In the genomic region with DNA sequence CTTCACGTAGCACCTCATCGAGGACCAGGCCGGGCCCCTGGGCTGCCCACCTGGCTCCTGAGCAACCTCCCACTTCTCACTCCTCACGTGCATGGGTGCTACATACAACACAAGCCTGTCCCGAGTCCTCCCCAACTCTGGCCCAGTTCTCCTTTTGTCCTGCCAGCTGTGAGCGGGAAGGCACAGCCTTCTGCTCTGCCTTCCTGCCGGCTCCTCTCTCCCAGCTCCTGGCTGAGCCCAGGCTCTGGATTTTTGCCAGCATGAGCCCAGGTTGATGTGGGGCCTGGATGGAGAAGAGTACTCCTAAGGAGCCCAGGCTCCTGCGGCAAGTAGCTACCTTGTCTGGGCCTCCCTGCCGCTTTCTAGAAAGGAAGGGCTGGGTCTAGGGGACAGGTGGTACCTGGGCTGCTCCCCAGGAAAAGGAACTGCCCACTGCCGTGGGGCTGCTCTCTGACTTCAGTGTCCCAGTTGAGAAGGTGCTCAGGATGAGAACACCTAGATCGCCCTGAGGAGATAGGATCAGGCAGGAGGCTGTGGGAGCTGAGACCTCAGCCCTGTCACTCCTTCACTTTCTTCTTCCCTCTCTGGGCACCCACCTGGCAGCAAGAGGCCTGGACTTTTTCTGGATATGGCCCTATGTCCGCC, we compare ENCODE assay signal across 11 cellular contexts. TPM values are rescaled to one million over a fixed set of nuclear protein-coding genes. Genes with fewer than 3 reads are reported as not detected.
DNase-seq lines count a peak whose midpoint lies in the region; ATAC-seq, FAIRE-seq and TF ChIP-seq lines count a peak whose summit lies in the region.
"Had no signal": no experiment of that assay in that cellular context is flagged by ENCODE, and none has a peak within 500 bp of the region (broad histone marks: within the 10 kb centered on the region; RNA-seq: fewer than 3 reads in every experiment).

No MANE protein-coding gene starts in this region.

- WGBS in suprapubic skin, result 29% methylated on average over 6 of the region's 12 CpGs
- 100% methylated on average over 9 of the region's 12 CpGs for WGBS in HepG2 (ENCODE audit: low lambda C conversion rate)

- no peaks in the 10 kb centered on the region for H3K9me3 Mint-ChIP-seq in WTC11
- no peaks in the 10 kb centered on the region for H3K9me3 Mint-ChIP-seq in activated CD4-positive, alpha-beta T cell treated with anti-CD3 and anti-CD28 coated beads, Interleukin-2, amount 10 ng/mL, durations not matched to agents 7 days and 5 days

- H3K9ac ChIP-seq in keratinocyte (ENCODE audit: control insufficient read depth, extremely low read depth, insufficient read depth, low read length), result no peak overlapping the region
- no peak overlapping the region for H3K9ac ChIP-seq in HepG2 (ENCODE audit: insufficient read depth, low read depth, low read length)

- dilution Hi-C loops in keratinocyte (cut with MboI; ENCODE audit: extremely low pct_ligation_motif_present, low sequenced_read_pairs), result no loop called here

- H3K79me2 ChIP-seq in keratinocyte (ENCODE audit: control insufficient read depth, insufficient read depth, low read length), result no peaks in the 10 kb centered on the region
- no peaks in the 10 kb centered on the region for H3K79me2 ChIP-seq in HepG2 (ENCODE audit: insufficient read depth, low read length)

- H3K9me1 ChIP-seq in keratinocyte (ENCODE audit: control insufficient read depth, extremely low read depth, insufficient read depth, low read length), result no peaks in the 10 kb centered on the region

- H3K27ac ChIP-seq in keratinocyte (ENCODE audit: control insufficient read depth, insufficient read depth, low read length), result no peak overlapping the region
- H3K27ac ChIP-seq in suprapubic skin, result peak overlapping the region; percentile 83
- no peak overlapping the region for H3K27ac ChIP-seq in HepG2 (ENCODE audit: extremely low read length, insufficient read depth, low read length)

- DNase-seq in HFF-Myc (ENCODE audit: extremely low read depth, low read depth) (no peak), WTC11 (ENCODE audit: low spot score) (no peak), keratinocyte (ENCODE audit: low read depth, low spot score) (no peak), suprapubic skin (ENCODE audit: low spot score in 2 of 2) (no peak), HepG2 (ENCODE audit: low spot score) (no peak), mesenteric fat pad (ENCODE audit: low spot score) (no peak), Ammon's horn (ENCODE audit: low spot score) (no peak)
- DNase-seq in activated CD4-positive, alpha-beta T cell treated with anti-CD3 and anti-CD28 coated beads, Interleukin-2, amount 10 ng/mL, durations not matched to agents 7 days and 5 days, result no peak
- DNase-seq: DND-41; stimulated activated CD4-positive, alpha-beta T cell treated with anti-CD3 and anti-CD28 coated beads, Interleukin-4, amount 100 ng/mL, for 24 hours had no signal

- ATAC-seq in WTC11, result no peak
- no peak for ATAC-seq in HepG2

- no peaks in the 10 kb centered on the region for H3K36me3 Mint-ChIP-seq in WTC11
- no peaks in the 10 kb centered on the region for H3K36me3 Mint-ChIP-seq in activated CD4-positive, alpha-beta T cell treated with anti-CD3 and anti-CD28 coated beads, Interleukin-2, amount 10 ng/mL, durations not matched to agents 7 days and 5 days (ENCODE audit: low read depth)

- H3K4me3 ChIP-seq in HFF-Myc (replicated peaks; ENCODE audit: low read depth, low read length) (peak overlapping the region; percentile 15), keratinocyte (ENCODE audit: control insufficient read depth in 2 of 3, extremely low read depth in 1 of 3, insufficient read depth in 2 of 3, low read depth in 1 of 3, low read length in 3 of 3) (no peak overlapping the region), suprapubic skin (no peak overlapping the region), HepG2 (replicated peaks in 1 of 3; ENCODE audit: insufficient read depth in 1 of 3, low read depth in 2 of 3, low read length in 3 of 3) (no peak overlapping the region)
- H3K4me3 ChIP-seq: HAP-1 had no signal

- H3K27me3 Mint-ChIP-seq in WTC11 (ENCODE audit: low read depth), result peaks cover 37% of the 10 kb centered on the region
- no peaks in the 10 kb centered on the region for H3K27me3 Mint-ChIP-seq in activated CD4-positive, alpha-beta T cell treated with anti-CD3 and anti-CD28 coated beads, Interleukin-2, amount 10 ng/mL, durations not matched to agents 7 days and 5 days

- no peak overlapping the region for H3K27ac Mint-ChIP-seq in WTC11
- H3K27ac Mint-ChIP-seq in activated CD4-positive, alpha-beta T cell treated with anti-CD3 and anti-CD28 coated beads, Interleukin-2, amount 10 ng/mL, durations not matched to agents 7 days and 5 days, result no peak overlapping the region

- H4K20me1 ChIP-seq in keratinocyte (ENCODE audit: control insufficient read depth, extremely low read depth, insufficient read depth, low read length), result no peaks in the 10 kb centered on the region
- no peaks in the 10 kb centered on the region for H4K20me1 ChIP-seq in HepG2 (ENCODE audit: insufficient read depth, low read length)

- no TSS peak for BruUV-seq in HepG2 (replicated peaks; lab: Mats Ljungman, UMichigan)

- TF ChIP-seq CTCF in HFF-Myc (IDR thresholded peaks at IDR 0.05; ENCODE audit: low read depth, low read length, missing control alignments) (no peak), WTC11 (IDR thresholded peaks at IDR 0.05) (no peak), keratinocyte (optimal IDR thresholded peaks at IDR 0.05 in 1 of 3, IDR thresholded peaks at IDR 0.05 in 1 of 3, conservative IDR thresholded peaks at IDR 0.05 in 1 of 3; ENCODE audit: extremely low read depth in 1 of 3, insufficient read depth in 2 of 3, low read length in 3 of 3) (no peak), suprapubic skin (IDR thresholded peaks at IDR 0.05) (no peak), HepG2 (CRISPR knock-in tag; IDR thresholded peaks at IDR 0.05) (no peak)

- H2AFZ ChIP-seq in keratinocyte (ENCODE audit: control insufficient read depth, low read length) (no peak overlapping the region), HepG2 (ENCODE audit: low read length) (no peak overlapping the region)

- POLR2A ChIA-PET in WTC11 (lab: Charles Lee), result interaction anchor here (1.6 kb wide), 1 partner anchor 114 kb away, joined by 3 read pairs; no protein-coding TSS in a partner anchor
- POLR2A ChIA-PET in HepG2 (lab: Yijun Ruan, JAX), result no interaction called here
- POLR2A ChIA-PET in activated CD4-positive, alpha-beta T cell treated with anti-CD3 and anti-CD28 coated beads, Interleukin-2, amount 10 ng/mL, durations not matched to agents 7 days and 5 days (lab: Charles Lee), result no interaction called here

- H3K4me1 Mint-ChIP-seq in WTC11, result peaks cover 42% of the 10 kb centered on the region
- no peaks in the 10 kb centered on the region for H3K4me1 Mint-ChIP-seq in activated CD4-positive, alpha-beta T cell treated with anti-CD3 and anti-CD28 coated beads, Interleukin-2, amount 10 ng/mL, durations not matched to agents 7 days and 5 days

- peaks cover 14 to 30% of the 10 kb centered on the region in 2 experiments for H3K36me3 ChIP-seq in keratinocyte (ENCODE audit: control insufficient read depth in 2 of 2, extremely low read depth in 1 of 2, insufficient read depth in 2 of 2, low read length in 2 of 2)
- H3K36me3 ChIP-seq in suprapubic skin, result peaks cover 74% of the 10 kb centered on the region
- peaks cover 13 to 50% of the 10 kb centered on the region in 2 experiments for H3K36me3 ChIP-seq in HepG2 (replicated peaks in 1 of 2; ENCODE audit: control insufficient read depth in 1 of 2, insufficient read depth in 2 of 2, low read length in 2 of 2)
- H3K36me3 ChIP-seq: HAP-1 had no signal

- H3K4me3 Mint-ChIP-seq in WTC11, result no peak overlapping the region
- H3K4me3 Mint-ChIP-seq in activated CD4-positive, alpha-beta T cell treated with anti-CD3 and anti-CD28 coated beads, Interleukin-2, amount 10 ng/mL, durations not matched to agents 7 days and 5 days, result no peak overlapping the region

- TF ChIP-seq RAD21 in HepG2 (CRISPR knock-in tag; IDR thresholded peaks at IDR 0.05), result no peak

- H3K4me1 ChIP-seq in keratinocyte (ENCODE audit: control insufficient read depth, extremely low read depth, insufficient read depth, low read length) (peaks cover 16% of the 10 kb centered on the region), suprapubic skin (peaks cover 60% of the 10 kb centered on the region), HepG2 (ENCODE audit: insufficient read depth, low read length) (peaks cover 11% of the 10 kb centered on the region)
- H3K4me1 ChIP-seq: HAP-1 had no signal

- FAIRE-seq in keratinocyte (lab: Jason Lieb, UNC) (peak; percentile 13), HepG2 (lab: Jason Lieb, UNC) (no peak)

- no peak for TF ChIP-seq EP300 in suprapubic skin (IDR thresholded peaks at IDR 0.05)
- no peak for TF ChIP-seq EP300 in HepG2 (IDR thresholded peaks at IDR 0.05; ENCODE audit: low read depth in 2 of 2, low read length in 2 of 2)
- no peak for TF ChIP-seq EP300 in HepG2 (CRISPR knock-in tag; IDR thresholded peaks at IDR 0.05; ENCODE audit: borderline replicate concordance)

- no peak for TF ChIP-seq POLR2A in suprapubic skin (IDR thresholded peaks at IDR 0.05)
- no peak for TF ChIP-seq POLR2A in HepG2 (IDR thresholded peaks at IDR 0.05; ENCODE audit: insufficient read depth in 1 of 2, low read depth in 2 of 2, low read length in 2 of 2)

- in situ Hi-C loops in HepG2 (cut with HindIII; ENCODE audit: extremely low pct_ligation_motif_present, low pct_unique_long_range_greater_than_20kb), result no loop called here

- intact Hi-C loops in HepG2 (cut with micrococcal nuclease; ENCODE audit: unreplicated experiment), result no loop called here

- CTCF ChIA-PET in WTC11 (lab: Charles Lee) (interaction anchor here (0.6 to 20.5 kb wide), 15 partner anchors 8 to 114 kb away, joined by 3 to 294 read pairs (median 7); no protein-coding TSS in a partner anchor), HepG2 (lab: Yijun Ruan, JAX; ENCODE audit: low intra/inter-chr PET ratio, low total read pairs) (no interaction called here)
- CTCF ChIA-PET in activated CD4-positive, alpha-beta T cell treated with anti-CD3 and anti-CD28 coated beads, Interleukin-2, amount 10 ng/mL, durations not matched to agents 7 days and 5 days (lab: Charles Lee), result interaction anchor here (1.4 to 4.1 kb wide), 3 partner anchors 18 to 114 kb away, joined by 3 to 17 read pairs (median 7); no protein-coding TSS in a partner anchor

- H3K9me3 ChIP-seq in keratinocyte (ENCODE audit: control insufficient read depth, low read depth, low read length), result no peaks in the 10 kb centered on the region
- H3K9me3 ChIP-seq in suprapubic skin, result no peaks in the 10 kb centered on the region
- no peaks in the 10 kb centered on the region for H3K9me3 ChIP-seq in HepG2 (ENCODE audit: low read length)
- H3K9me3 ChIP-seq: HAP-1 had no signal

- H3K4me2 ChIP-seq in keratinocyte (ENCODE audit: control insufficient read depth, extremely low read depth, insufficient read depth, low read depth, low read length) (peak overlapping the region; percentile 22), HepG2 (ENCODE audit: low read depth, low read length) (no peak overlapping the region)

- no peaks in the 10 kb centered on the region for H3K27me3 ChIP-seq in keratinocyte (ENCODE audit: control insufficient read depth, extremely low read depth, insufficient read depth, low read length)
- H3K27me3 ChIP-seq in suprapubic skin, result no peaks in the 10 kb centered on the region
- no peaks in the 10 kb centered on the region for H3K27me3 ChIP-seq in HepG2 (ENCODE audit: control insufficient read depth in 1 of 2, insufficient read depth in 2 of 2, low read length in 2 of 2)

RNA-seq across cellular contexts. Expression of gene LYL1, which starts 23.6 kb away (rescaled TPM):
- total RNA-seq in WTC11 (2021) (0.60 to 1.2 TPM (median 0.66 TPM) in 3 replicates), suprapubic skin (1 to 10 TPM; 1.5 to 2.7 (median 2.2) TPM), HepG2 (2016; rRNA removed; fragmentation: Illumina TruSeq; extraction: Trizol) (0.69 and 0.75 TPM in 2 replicates), mesenteric fat pad (11.5 TPM)
- polyA plus RNA-seq in keratinocyte (0.07 to 0.26 TPM (median 0.13 TPM) in 3 replicates), HepG2 (2011; rRNA removed) (0.72 and 0.92 TPM in 2 replicates)
- polyA plus RNA-seq in keratinocyte (2011; ENCODE audit: low read depth), result 0.35 TPM
- 0.08 and 0.09 TPM in 2 replicates for polyA plus RNA-seq in keratinocyte (2011; cell fraction: cytosol; rRNA removed)
- polyA plus RNA-seq in keratinocyte (2011; cell fraction: nucleus; rRNA removed), result 0.08 and 0.19 TPM in 2 replicates
- polyA plus RNA-seq in keratinocyte (2012; ENCODE audit: low replicate concordance), result 0.10 and 0.50 TPM in 2 replicates
- polyA minus RNA-seq in keratinocyte, result 0.20 TPM in 1 of 3 replicates, not detected in the others
- not detected for polyA minus RNA-seq in keratinocyte (2011; cell fraction: cytosol; rRNA and poly(A)+ RNA removed)
- not detected in 2 replicates for polyA minus RNA-seq in keratinocyte (2011; cell fraction: nucleus; rRNA and poly(A)+ RNA removed)
- total RNA-seq in HepG2 (2016; cell fraction: cytosol; rRNA removed; fragmentation: Illumina TruSeq; extraction: Trizol; ENCODE audit: low read depth), result 0.79 and 0.91 TPM in 2 replicates
- total RNA-seq in HepG2 (2016; cell fraction: insoluble cytoplasmic fraction; rRNA removed; fragmentation: Illumina TruSeq; extraction: Trizol), result 0.40 and 0.97 TPM in 2 replicates
- total RNA-seq in HepG2 (2016; cell fraction: membrane; rRNA removed; fragmentation: Illumina TruSeq; extraction: Trizol), result 0.74 and 0.90 TPM in 2 replicates
- 0.31 and 0.75 TPM in 2 replicates for total RNA-seq in HepG2 (2016; cell fraction: nucleus; rRNA removed; fragmentation: Illumina TruSeq; extraction: Trizol)
- 0.71 and 1.6 TPM in 2 replicates for polyA plus RNA-seq in HepG2 (2011; cell fraction: cytosol; rRNA removed)
- 2.0 and 2.6 TPM in 2 replicates for polyA plus RNA-seq in HepG2 (2011; cell fraction: nucleus; rRNA removed)
- 0.31 and 0.32 TPM in 2 replicates for polyA plus RNA-seq in HepG2 (2012)
- 0.57 and 0.66 TPM in 2 replicates for polyA plus RNA-seq in HepG2 (2016; cell fraction: cytosol; fragmentation: Illumina TruSeq; extraction: Trizol; ENCODE audit: low read depth)
- polyA plus RNA-seq in HepG2 (2016; cell fraction: insoluble cytoplasmic fraction; fragmentation: Illumina TruSeq; extraction: Trizol; ENCODE audit: low read depth), result 0.51 and 0.59 TPM in 2 replicates
- 0.76 and 0.86 TPM in 2 replicates for polyA plus RNA-seq in HepG2 (2016; cell fraction: membrane; fragmentation: Illumina TruSeq; extraction: Trizol; ENCODE audit: low read depth)
- 0.93 and 1.5 TPM in 2 replicates for polyA plus RNA-seq in HepG2 (2016; cell fraction: nucleus; fragmentation: Illumina TruSeq; extraction: Trizol; ENCODE audit: insufficient read depth, low read depth)
- 0.09 and 1.9 TPM in 2 replicates for polyA minus RNA-seq in HepG2 (2011; rRNA and poly(A)+ RNA removed; ENCODE audit: low replicate concordance)
- 0.49 and 0.70 TPM in 2 replicates for polyA minus RNA-seq in HepG2 (2011; cell fraction: cytosol; rRNA and poly(A)+ RNA removed)
- polyA minus RNA-seq in HepG2 (2011; cell fraction: nucleus; rRNA and poly(A)+ RNA removed), result 0.64 and 1.1 TPM in 2 replicates
- total RNA-seq in activated CD4-positive, alpha-beta T cell treated with anti-CD3 and anti-CD28 coated beads, Interleukin-2, amount 10 ng/mL, durations not matched to agents 7 days and 5 days, result 1 to 10 TPM; 2.3 to 2.5 TPM

RNA-seq across cellular contexts. Expression of gene TRMT1, which starts 37.5 kb away (rescaled TPM):
- 84.0 to 106 TPM (median 86.0 TPM) in 3 replicates for total RNA-seq in WTC11 (2021)
- 30.9 to 44.6 TPM (median 34.5 TPM) in 3 replicates for polyA plus RNA-seq in keratinocyte
- 64.5 TPM for polyA plus RNA-seq in keratinocyte (2011; ENCODE audit: low read depth)
- 18.8 and 28.3 TPM in 2 replicates for polyA plus RNA-seq in keratinocyte (2011; cell fraction: cytosol; rRNA removed)
- polyA plus RNA-seq in keratinocyte (2011; cell fraction: nucleus; rRNA removed), result 196 and 219 TPM in 2 replicates
- polyA plus RNA-seq in keratinocyte (2012; ENCODE audit: low replicate concordance), result 32.8 and 38.3 TPM in 2 replicates
- polyA minus RNA-seq in keratinocyte, result 35.2 to 56.0 TPM (median 36.5 TPM) in 3 replicates
- 49.7 TPM for polyA minus RNA-seq in keratinocyte (2011; cell fraction: cytosol; rRNA and poly(A)+ RNA removed)
- polyA minus RNA-seq in keratinocyte (2011; cell fraction: nucleus; rRNA and poly(A)+ RNA removed), result 33.5 and 41.8 TPM in 2 replicates
- 10 to 100 TPM; 35.1 to 46.2 (median 40.6) TPM for total RNA-seq in suprapubic skin
- 27.9 and 44.1 TPM in 2 replicates for total RNA-seq in HepG2 (2016; rRNA removed; fragmentation: Illumina TruSeq; extraction: Trizol)
- total RNA-seq in HepG2 (2016; cell fraction: cytosol; rRNA removed; fragmentation: Illumina TruSeq; extraction: Trizol; ENCODE audit: low read depth), result 9.6 and 11.8 TPM in 2 replicates
- 23.9 and 45.4 TPM in 2 replicates for total RNA-seq in HepG2 (2016; cell fraction: insoluble cytoplasmic fraction; rRNA removed; fragmentation: Illumina TruSeq; extraction: Trizol)
- 14.3 and 15.5 TPM in 2 replicates for total RNA-seq in HepG2 (2016; cell fraction: membrane; rRNA removed; fragmentation: Illumina TruSeq; extraction: Trizol)
- total RNA-seq in HepG2 (2016; cell fraction: nucleus; rRNA removed; fragmentation: Illumina TruSeq; extraction: Trizol), result 55.3 and 60.2 TPM in 2 replicates
- 35.5 and 42.9 TPM in 2 replicates for polyA plus RNA-seq in HepG2 (2011; rRNA removed)
- polyA plus RNA-seq in HepG2 (2011; cell fraction: cytosol; rRNA removed), result 16.0 and 24.0 TPM in 2 replicates
- 421 and 529 TPM in 2 replicates for polyA plus RNA-seq in HepG2 (2011; cell fraction: nucleus; rRNA removed)
- polyA plus RNA-seq in HepG2 (2012), result 22.9 and 29.0 TPM in 2 replicates
- polyA plus RNA-seq in HepG2 (2016; cell fraction: cytosol; fragmentation: Illumina TruSeq; extraction: Trizol; ENCODE audit: low read depth), result 9.7 and 9.9 TPM in 2 replicates
- 24.6 and 27.1 TPM in 2 replicates for polyA plus RNA-seq in HepG2 (2016; cell fraction: insoluble cytoplasmic fraction; fragmentation: Illumina TruSeq; extraction: Trizol; ENCODE audit: low read depth)
- polyA plus RNA-seq in HepG2 (2016; cell fraction: membrane; fragmentation: Illumina TruSeq; extraction: Trizol; ENCODE audit: low read depth), result 10.7 and 11.5 TPM in 2 replicates
- 144 and 171 TPM in 2 replicates for polyA plus RNA-seq in HepG2 (2016; cell fraction: nucleus; fragmentation: Illumina TruSeq; extraction: Trizol; ENCODE audit: insufficient read depth, low read depth)
- 61.2 and 61.3 TPM in 2 replicates for polyA minus RNA-seq in HepG2 (2011; rRNA and poly(A)+ RNA removed; ENCODE audit: low replicate concordance)
- polyA minus RNA-seq in HepG2 (2011; cell fraction: cytosol; rRNA and poly(A)+ RNA removed), result 12.5 and 24.5 TPM in 2 replicates
- 44.6 and 48.9 TPM in 2 replicates for polyA minus RNA-seq in HepG2 (2011; cell fraction: nucleus; rRNA and poly(A)+ RNA removed)
- 33.2 TPM for total RNA-seq in mesenteric fat pad
- total RNA-seq in activated CD4-positive, alpha-beta T cell treated with anti-CD3 and anti-CD28 coated beads, Interleukin-2, amount 10 ng/mL, durations not matched to agents 7 days and 5 days, result 10 to 100 TPM; 44.7 to 58.3 TPM

RNA-seq across cellular contexts. Expression of gene NACC1, which starts 39.0 kb away (rescaled TPM):
- total RNA-seq in WTC11 (2021) (212 to 237 TPM (median 213 TPM) in 3 replicates), suprapubic skin (10 to 100 TPM; 13.4 to 47.6 (median 35.3) TPM), HepG2 (2016; rRNA removed; fragmentation: Illumina TruSeq; extraction: Trizol) (31.8 and 46.7 TPM in 2 replicates), mesenteric fat pad (45.2 TPM)
- polyA plus RNA-seq in keratinocyte (32.9 to 63.2 TPM (median 56.4 TPM) in 3 replicates), HepG2 (2011; rRNA removed) (42.3 and 55.2 TPM in 2 replicates)
- polyA plus RNA-seq in keratinocyte (2011; ENCODE audit: low read depth), result 7.8 TPM
- 65.8 and 136 TPM in 2 replicates for polyA plus RNA-seq in keratinocyte (2011; cell fraction: cytosol; rRNA removed)
- polyA plus RNA-seq in keratinocyte (2011; cell fraction: nucleus; rRNA removed), result 67.5 and 126 TPM in 2 replicates
- 19.0 and 54.1 TPM in 2 replicates for polyA plus RNA-seq in keratinocyte (2012; ENCODE audit: low replicate concordance)
- 57.3 to 123 TPM (median 88.9 TPM) in 3 replicates for polyA minus RNA-seq in keratinocyte
- 190 TPM for polyA minus RNA-seq in keratinocyte (2011; cell fraction: cytosol; rRNA and poly(A)+ RNA removed)
- 58.6 and 62.1 TPM in 2 replicates for polyA minus RNA-seq in keratinocyte (2011; cell fraction: nucleus; rRNA and poly(A)+ RNA removed)
- 6.8 and 8.2 TPM in 2 replicates for total RNA-seq in HepG2 (2016; cell fraction: cytosol; rRNA removed; fragmentation: Illumina TruSeq; extraction: Trizol; ENCODE audit: low read depth)
- total RNA-seq in HepG2 (2016; cell fraction: insoluble cytoplasmic fraction; rRNA removed; fragmentation: Illumina TruSeq; extraction: Trizol), result 29.7 and 42.3 TPM in 2 replicates
- total RNA-seq in HepG2 (2016; cell fraction: membrane; rRNA removed; fragmentation: Illumina TruSeq; extraction: Trizol), result 37.1 and 38.6 TPM in 2 replicates
- 21.0 and 21.3 TPM in 2 replicates for total RNA-seq in HepG2 (2016; cell fraction: nucleus; rRNA removed; fragmentation: Illumina TruSeq; extraction: Trizol)
- 33.3 and 62.6 TPM in 2 replicates for polyA plus RNA-seq in HepG2 (2011; cell fraction: cytosol; rRNA removed)
- 93.5 and 114 TPM in 2 replicates for polyA plus RNA-seq in HepG2 (2011; cell fraction: nucleus; rRNA removed)
- 13.2 and 18.2 TPM in 2 replicates for polyA plus RNA-seq in HepG2 (2012)
- polyA plus RNA-seq in HepG2 (2016; cell fraction: cytosol; fragmentation: Illumina TruSeq; extraction: Trizol; ENCODE audit: low read depth), result 6.3 and 6.7 TPM in 2 replicates
- polyA plus RNA-seq in HepG2 (2016; cell fraction: insoluble cytoplasmic fraction; fragmentation: Illumina TruSeq; extraction: Trizol; ENCODE audit: low read depth), result 35.6 and 46.3 TPM in 2 replicates
- 28.2 and 28.5 TPM in 2 replicates for polyA plus RNA-seq in HepG2 (2016; cell fraction: membrane; fragmentation: Illumina TruSeq; extraction: Trizol; ENCODE audit: low read depth)
- polyA plus RNA-seq in HepG2 (2016; cell fraction: nucleus; fragmentation: Illumina TruSeq; extraction: Trizol; ENCODE audit: insufficient read depth, low read depth), result 37.4 and 39.4 TPM in 2 replicates
- polyA minus RNA-seq in HepG2 (2011; rRNA and poly(A)+ RNA removed; ENCODE audit: low replicate concordance), result 91.1 and 200 TPM in 2 replicates
- polyA minus RNA-seq in HepG2 (2011; cell fraction: cytosol; rRNA and poly(A)+ RNA removed), result 45.0 and 58.7 TPM in 2 replicates
- 12.7 and 13.6 TPM in 2 replicates for polyA minus RNA-seq in HepG2 (2011; cell fraction: nucleus; rRNA and poly(A)+ RNA removed)
- 10 to 100 TPM; 57.8 to 63.8 TPM for total RNA-seq in activated CD4-positive, alpha-beta T cell treated with anti-CD3 and anti-CD28 coated beads, Interleukin-2, amount 10 ng/mL, durations not matched to agents 7 days and 5 days
